ENCODE assay signal across 1 cellular context in the genomic region with DNA sequence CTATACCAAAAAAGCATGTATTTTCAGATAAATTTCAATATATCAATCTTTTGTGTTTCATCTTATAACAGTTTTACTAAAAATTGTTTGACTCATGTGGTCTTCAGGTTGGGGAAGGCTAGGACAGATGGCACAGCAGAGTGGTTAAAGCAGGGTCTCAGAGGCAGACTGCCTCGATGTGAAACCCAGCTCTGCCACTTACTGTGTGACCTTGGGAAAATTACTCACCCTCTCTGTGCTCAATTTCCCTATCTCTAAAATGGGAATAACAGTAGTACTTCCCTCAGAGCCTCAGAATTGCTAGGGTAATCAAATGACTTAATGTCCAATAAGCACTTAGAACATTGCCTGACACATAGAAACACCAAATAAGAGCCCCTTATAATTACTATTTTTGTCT.
TF ChIP-seq lines count a peak whose summit lies in the region.

No MANE protein-coding gene starts in this region.

TF ChIP-seq in HEK293, 187 proteins besides CTCF, POLR2A, EP300 and RAD21 (continued from another document):
- no peak for TF ChIP-seq ZNF76 (tag by site-specific recombination; IDR thresholded peaks at IDR 0.05; ENCODE audit: borderline replicate concordance, low read depth)
- TF ChIP-seq ZNF768 (tag by site-specific recombination; IDR thresholded peaks at IDR 0.05), result peak; percentile 70; the same call in 1 of the 2 replicates
